12 cellular contexts compared by ENCODE assay signal in the genomic region with DNA sequence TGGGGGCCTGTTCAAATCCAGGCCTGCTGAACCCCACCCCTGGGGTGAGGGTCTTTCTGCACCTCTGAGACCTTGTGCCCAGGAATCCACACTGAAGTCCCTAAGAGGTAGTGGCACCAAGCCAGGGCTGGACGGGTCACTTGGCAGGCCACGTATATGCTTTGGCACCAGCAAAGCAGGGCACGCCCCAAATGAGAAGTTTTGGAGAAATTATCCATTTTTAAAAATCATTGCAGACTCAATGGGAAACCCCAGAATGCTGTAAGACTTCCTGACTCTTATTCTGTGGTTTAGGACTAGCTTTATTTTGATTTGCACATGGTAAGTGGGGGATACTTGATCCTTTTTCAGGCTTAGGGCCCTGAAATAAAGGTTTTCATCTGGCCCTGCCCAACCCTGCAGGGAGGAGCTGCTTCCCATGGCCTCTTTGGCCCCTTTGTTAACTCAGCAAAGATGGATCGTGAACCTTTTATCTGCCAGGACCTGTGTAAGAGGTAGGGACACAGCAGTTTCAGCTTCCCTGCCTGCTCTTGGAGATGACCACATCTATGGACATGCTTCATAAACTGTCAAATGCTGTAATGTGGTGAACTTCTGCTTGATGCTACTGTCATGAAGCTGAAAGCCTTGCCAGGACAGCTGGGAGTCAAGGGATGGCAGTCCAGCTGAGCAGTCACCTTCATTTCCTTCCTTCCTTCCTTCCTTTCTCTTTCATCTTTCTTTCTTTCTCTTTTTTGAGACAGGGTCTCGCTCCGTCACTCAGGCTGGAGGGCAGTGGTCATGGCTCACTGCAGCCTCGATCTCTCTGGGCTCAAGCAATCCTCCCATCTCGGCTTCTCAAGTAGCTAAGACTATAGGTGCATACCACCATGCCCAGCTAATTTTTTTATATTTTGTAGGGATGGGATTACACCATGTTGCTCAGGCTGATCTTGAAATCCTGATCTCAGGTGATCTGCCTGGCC.
DNase-seq lines count a peak whose midpoint lies in the region; ATAC-seq, FAIRE-seq and TF ChIP-seq lines count a peak whose summit lies in the region.
"Had no signal": no experiment of that assay in that cellular context is flagged by ENCODE, and none has a peak within 500 bp of the region (broad histone marks: within the 10 kb centered on the region; RNA-seq: fewer than 3 reads in every experiment).

No MANE protein-coding gene starts in this region.

- H3K4me3 Mint-ChIP-seq in astrocyte (ENCODE audit: unreplicated experiment) = no peak overlapping the region
- H3K4me3 Mint-ChIP-seq: activated naive CD4-positive, alpha-beta T cell treated with anti-CD3 and anti-CD28 coated beads, Interleukin-2, amount 50 U/mL, for 24 hours had no signal

- TF ChIP-seq POLR2A in GM12892 (IDR thresholded peaks at IDR 0.05; ENCODE audit: low read depth, low read length) = no peak

- H3K79me2 ChIP-seq in astrocyte (ENCODE audit: insufficient read depth, low read length) = no peaks in the 10 kb centered on the region

- peaks cover 31% of the 10 kb centered on the region for H3K4me1 ChIP-seq in astrocyte (ENCODE audit: insufficient read depth, low read length)
- peaks cover 32% of the 10 kb centered on the region for H3K4me1 ChIP-seq in skeletal muscle satellite cell (ENCODE audit: control insufficient read depth, insufficient read depth, low read length)

- H3K27me3 ChIP-seq in astrocyte (ENCODE audit: insufficient read depth, low read length) = no peaks in the 10 kb centered on the region
- H3K27me3 ChIP-seq in skeletal muscle satellite cell (ENCODE audit: control insufficient read depth, insufficient read depth, low read length) = no peaks in the 10 kb centered on the region

- H3K27ac Mint-ChIP-seq in astrocyte (ENCODE audit: unreplicated experiment) = no peak overlapping the region
- H3K27ac Mint-ChIP-seq: activated naive CD4-positive, alpha-beta T cell treated with anti-CD3 and anti-CD28 coated beads, Interleukin-2, amount 50 U/mL, for 24 hours; progenitor cell of endocrine pancreas had no signal

- H2AFZ ChIP-seq in astrocyte (ENCODE audit: low read depth, low read length) = no peak overlapping the region

- H3K4me2 ChIP-seq in astrocyte (ENCODE audit: low read length) (peak overlapping the region; percentile 72), skeletal muscle satellite cell (ENCODE audit: low read length) (peak overlapping the region; percentile 12)

- no peaks in the 10 kb centered on the region for H4K20me1 ChIP-seq in astrocyte (ENCODE audit: insufficient read depth, low read length)

- DNase-seq in GM12892 (ENCODE audit: insufficient read length) = no peak
- peak; percentile 33 for DNase-seq in astrocyte (ENCODE audit: low read depth)
- peak; percentile 76 for DNase-seq in left ventricle myocardium superior
- DNase-seq in DMS153 (lab: John Stamatoyannopoulos, UW) = no peak
- DNase-seq: EL, NCI-H2171 had no signal

- H3K9me3 ChIP-seq in astrocyte (ENCODE audit: insufficient read depth, low read depth, low read length) (no peaks in the 10 kb centered on the region), skeletal muscle satellite cell (replicated peaks; ENCODE audit: low read length) (no peaks in the 10 kb centered on the region)

- peaks cover 3% of the 10 kb centered on the region for H3K9me3 Mint-ChIP-seq in astrocyte (ENCODE audit: unreplicated experiment)
- H3K9me3 Mint-ChIP-seq: activated naive CD4-positive, alpha-beta T cell treated with anti-CD3 and anti-CD28 coated beads, Interleukin-2, amount 50 U/mL, for 24 hours had no signal

- ATAC-seq in left ventricle myocardium superior (peak; percentile 0), GM21576 (IDR thresholded peaks at IDR 0.05; ENCODE audit: unreplicated experiment) (no peak), HG02678 (IDR thresholded peaks at IDR 0.05; ENCODE audit: unreplicated experiment) (no peak), HG02938 (IDR thresholded peaks at IDR 0.05; ENCODE audit: unreplicated experiment) (no peak)

- no peak for TF ChIP-seq CTCF in astrocyte (IDR thresholded peaks at IDR 0.05; ENCODE audit: insufficient read depth, low read depth, low read length)

- FAIRE-seq in GM12892 (lab: Jason Lieb, UNC) (peak; percentile 84), astrocyte (lab: Jason Lieb, UNC) (no peak)

- peaks cover 21% of the 10 kb centered on the region for H3K4me1 Mint-ChIP-seq in astrocyte (ENCODE audit: low read depth, unreplicated experiment)

- H3K9ac ChIP-seq in astrocyte (ENCODE audit: low read length) (no peak overlapping the region), skeletal muscle satellite cell (ENCODE audit: low read depth, low read length) (no peak overlapping the region)

- peaks cover 4% of the 10 kb centered on the region for H3K36me3 Mint-ChIP-seq in astrocyte (ENCODE audit: low read depth, unreplicated experiment)
- H3K36me3 Mint-ChIP-seq: activated naive CD4-positive, alpha-beta T cell treated with anti-CD3 and anti-CD28 coated beads, Interleukin-2, amount 50 U/mL, for 24 hours had no signal

- H3K27ac ChIP-seq in astrocyte (ENCODE audit: low read depth, low read length) = no peak overlapping the region

- H3K4me3 ChIP-seq in astrocyte (ENCODE audit: insufficient read depth, low read depth, low read length) = no peak overlapping the region
- H3K4me3 ChIP-seq in skeletal muscle satellite cell (ENCODE audit: low read length) = no peak overlapping the region

- H3K27me3 Mint-ChIP-seq in astrocyte (ENCODE audit: low read depth, unreplicated experiment) = peaks cover 1% of the 10 kb centered on the region
- H3K27me3 Mint-ChIP-seq: activated naive CD4-positive, alpha-beta T cell treated with anti-CD3 and anti-CD28 coated beads, Interleukin-2, amount 50 U/mL, for 24 hours; progenitor cell of endocrine pancreas had no signal

- intact Hi-C loops in left ventricle myocardium superior (cut with micrococcal nuclease) = no loop called here

- H3K36me3 ChIP-seq in astrocyte (ENCODE audit: insufficient read depth, low read length) = no peaks in the 10 kb centered on the region
- no peaks in the 10 kb centered on the region for H3K36me3 ChIP-seq in skeletal muscle satellite cell (ENCODE audit: insufficient read depth, low read length)

Comparison
In these comparisons a context has a peak if more than half of its experiments do, and no peak if none do; other contexts are left out.
1. DNase-seq: peak in astrocyte (single experiment) and left ventricle myocardium superior (single experiment); none in GM12892 (single experiment) and DMS153 (single experiment).